In genomic region chr15:69451951-69452701, GRCh38 we compare ENCODE assay signal across 8 cellular contexts. TPM values are rescaled to one million over a fixed set of nuclear protein-coding genes. Genes with fewer than 3 reads are reported as not detected.
DNase-seq lines count a peak whose midpoint lies in the region; ATAC-seq, FAIRE-seq and TF ChIP-seq lines count a peak whose summit lies in the region.

No MANE protein-coding gene starts in this region.

- WGBS in HUES64: 22% methylated on average over 32 of the region's 32 CpGs

- H3K27ac ChIP-seq in HUES64 (ENCODE audit: low read depth, low read length): peak overlapping the region; percentile 57

- H3K36me3 ChIP-seq in HUES64 (ENCODE audit: insufficient read depth, low read length): peaks cover 55% of the 10 kb centered on the region

- H3K9ac ChIP-seq in HUES64 (ENCODE audit: low read depth, low read length): peak overlapping the region; percentile 97

- H3K9me3 Mint-ChIP-seq in activated CD4-positive, alpha-beta memory T cell treated with anti-CD3 and anti-CD28 coated beads for 36 hours: no peaks in the 10 kb centered on the region

- intact Hi-C loops in activated CD4-positive, alpha-beta memory T cell treated with anti-CD3 and anti-CD28 coated beads for 36 hours (cut with micrococcal nuclease): loop anchor here (1.0 to 5.0 kb wide), 6 partner anchors 10 to 645 kb away; partner anchors contain the start of genes GLCE, KIF23 and TLE3

- POLR2A ChIA-PET in activated CD4-positive, alpha-beta memory T cell treated with anti-CD3 and anti-CD28 coated beads for 36 hours (lab: Charles Lee): interaction anchor here (0.8 to 4.2 kb wide), 19 partner anchors 9 to 645 kb away, joined by 3 to 105 read pairs (median 4); partner anchors contain the start of genes GLCE, KIF23 and TLE3

- peak overlapping the region; percentile 93 for H3K4me3 Mint-ChIP-seq in activated CD4-positive, alpha-beta memory T cell treated with anti-CD3 and anti-CD28 coated beads for 36 hours

- no peak for FAIRE-seq in HTR-8/SVneo (lab: Jason Lieb, UNC)

- DNase-seq in ELR (ENCODE audit: low read depth) (peak; percentile 36), fibroblast of the aortic adventitia (ENCODE audit: low read depth) (peak; percentile 71), omental fat pad (ENCODE audit: low spot score) (no peak), GDM1 (lab: John Stamatoyannopoulos, UW) (no peak), HTR-8/SVneo (ENCODE audit: insufficient read length, low spot score) (no peak)
- DNase-seq in activated CD4-positive, alpha-beta memory T cell treated with anti-CD3 and anti-CD28 coated beads for 36 hours: peak; percentile 46

- TF ChIP-seq CTCF in fibroblast of the aortic adventitia (IDR thresholded peaks at IDR 0.05; ENCODE audit: insufficient read depth, low read length) (peak; percentile 3), omental fat pad (IDR thresholded peaks at IDR 0.05) (no peak)

- peaks cover 4% of the 10 kb centered on the region; the same call in 1 of the 2 replicates for H3K4me1 ChIP-seq in HUES64 (ENCODE audit: insufficient read depth, low read length)

- no peaks in the 10 kb centered on the region for H3K27me3 Mint-ChIP-seq in activated CD4-positive, alpha-beta memory T cell treated with anti-CD3 and anti-CD28 coated beads for 36 hours

- H3K27ac Mint-ChIP-seq in activated CD4-positive, alpha-beta memory T cell treated with anti-CD3 and anti-CD28 coated beads for 36 hours: peak overlapping the region; percentile 95

- ATAC-seq in GM21528 (IDR thresholded peaks at IDR 0.05; ENCODE audit: low FRiP score, unreplicated experiment): peak; percentile 34
- peak; percentile 15 for ATAC-seq in omental fat pad (ENCODE audit: low FRiP score)

- no peaks in the 10 kb centered on the region for H3K27me3 ChIP-seq in HUES64 (ENCODE audit: insufficient read depth, low read length)

- H3K36me3 Mint-ChIP-seq in activated CD4-positive, alpha-beta memory T cell treated with anti-CD3 and anti-CD28 coated beads for 36 hours: peaks cover 48% of the 10 kb centered on the region

- peak overlapping the region; percentile 93 for H3K4me3 ChIP-seq in HUES64 (ENCODE audit: low read length)
- peak overlapping the region; percentile 76 for H3K4me3 ChIP-seq in fibroblast of the aortic adventitia (ENCODE audit: low read depth, low read length)

- no peaks in the 10 kb centered on the region for H3K9me3 ChIP-seq in HUES64 (ENCODE audit: insufficient read depth, low read depth, low read length)

- CTCF ChIA-PET in activated CD4-positive, alpha-beta memory T cell treated with anti-CD3 and anti-CD28 coated beads for 36 hours (lab: Charles Lee): interaction anchor here (1.2 to 4.5 kb wide), 4 partner anchors 10 to 39 kb away, joined by 3 to 74 read pairs (median 16); no protein-coding TSS in a partner anchor

- H3K4me1 Mint-ChIP-seq in activated CD4-positive, alpha-beta memory T cell treated with anti-CD3 and anti-CD28 coated beads for 36 hours (ENCODE audit: low read depth): peaks cover 23% of the 10 kb centered on the region

RNA-seq across cellular contexts. Expression of gene RPLP1, which starts 0.5 kb away (rescaled TPM):
- polyA plus RNA-seq in HUES64 (2013, experiment 1 of 2): 2,240 TPM
- 2,307 TPM for polyA plus RNA-seq in HUES64 (2013, experiment 2 of 2)
- total RNA-seq in activated CD4-positive, alpha-beta memory T cell treated with anti-CD3 and anti-CD28 coated beads for 36 hours: 1,000 to 10,000 TPM; 2,547 to 2,620 TPM
- 223 and 245 TPM in 2 replicates for total RNA-seq in fibroblast of the aortic adventitia (ENCODE audit: low replicate concordance)
- 100 to 1,000 TPM; 539 to 795 (median 579) TPM for total RNA-seq in omental fat pad

RNA-seq across cellular contexts. Expression of gene KIF23, which starts 38.0 kb away (rescaled TPM):
- 48.8 TPM for polyA plus RNA-seq in HUES64 (2013, experiment 1 of 2)
- 52.0 TPM for polyA plus RNA-seq in HUES64 (2013, experiment 2 of 2)
- total RNA-seq in activated CD4-positive, alpha-beta memory T cell treated with anti-CD3 and anti-CD28 coated beads for 36 hours: 10 to 100 TPM; 55.6 to 63.1 TPM
- total RNA-seq in fibroblast of the aortic adventitia (ENCODE audit: low replicate concordance) (4.0 and 48.6 TPM in 2 replicates), omental fat pad (1 to 10 TPM; 1.6 to 3.8 (median 1.7) TPM)

Comparison
In these comparisons a context has a peak if more than half of its experiments do, and no peak if none do; other contexts are left out.
1. DNase-seq: peak in ELR (single experiment), activated CD4-positive, alpha-beta memory T cell treated with anti-CD3 and anti-CD28 coated beads for 36 hours (single experiment) and fibroblast of the aortic adventitia (single experiment); none in omental fat pad (single experiment), GDM1 (single experiment) and HTR-8/SVneo (single experiment).